1 cellular context compared by ENCODE assay signal in genomic region chr9:83629433-83630104, GRCh38.
TF ChIP-seq lines count a peak whose summit lies in the region.

No MANE protein-coding gene starts in this region.

TF ChIP-seq in HepG2, 621 proteins besides CTCF, POLR2A, EP300 and RAD21 (continued from another document and continues in another):
- no peak for TF ChIP-seq ARNTL (CRISPR knock-in tag; IDR thresholded peaks at IDR 0.05)
- no peak for TF ChIP-seq CREBL2 (CRISPR knock-in tag; IDR thresholded peaks at IDR 0.05; ENCODE audit: borderline replicate concordance)
- no peak for TF ChIP-seq CENPT (CRISPR knock-in tag; IDR thresholded peaks at IDR 0.05; ENCODE audit: low read depth)
- peak; percentile 39; the same call in 1 of the 2 replicates for TF ChIP-seq TFAP4 (IDR thresholded peaks at IDR 0.05; ENCODE audit: borderline replicate concordance, low read depth)
- no peak for TF ChIP-seq RNF219 (CRISPR knock-in tag; IDR thresholded peaks at IDR 0.05)
- TF ChIP-seq ZNF580 (CRISPR knock-in tag; IDR thresholded peaks at IDR 0.05; ENCODE audit: borderline replicate concordance, low read depth), result no peak
- no peak for TF ChIP-seq HMGA1 (CRISPR knock-in tag; conservative IDR thresholded peaks at IDR 0.05)
- TF ChIP-seq NFKB2 (CRISPR knock-in tag; IDR thresholded peaks at IDR 0.05; ENCODE audit: borderline replicate concordance), result no peak
- TF ChIP-seq AKAP8 (CRISPR knock-in tag; IDR thresholded peaks at IDR 0.05), result 0 out of 2 replicates have a peak, but pooled peaks have one; percentile 58
- peak; percentile 98 for TF ChIP-seq ZBTB43 (CRISPR knock-in tag; conservative IDR thresholded peaks at IDR 0.05)
- TF ChIP-seq REST (IDR thresholded peaks at IDR 0.05; ENCODE audit: borderline replicate concordance in 1 of 2, low read depth in 1 of 2, low read length in 2 of 2), result no peak
- no peak for TF ChIP-seq ZNF513 (CRISPR knock-in tag; conservative IDR thresholded peaks at IDR 0.05)
- peak; percentile 55 for TF ChIP-seq MED8 (CRISPR knock-in tag; IDR thresholded peaks at IDR 0.05; ENCODE audit: insufficient replicate concordance)
- TF ChIP-seq GABPB1 (CRISPR knock-in tag; IDR thresholded peaks at IDR 0.05), result no peak; the same call in 1 of the 2 replicates
- peak; percentile 65; the same call in 1 of the 2 replicates for TF ChIP-seq HOXA3 (CRISPR knock-in tag; IDR thresholded peaks at IDR 0.05)
- no peak for TF ChIP-seq ZNF567 (CRISPR knock-in tag; IDR thresholded peaks at IDR 0.05; ENCODE audit: borderline replicate concordance)
- TF ChIP-seq RFXANK (CRISPR knock-in tag; IDR thresholded peaks at IDR 0.05), result no peak
- TF ChIP-seq ZNF30 (CRISPR knock-in tag; IDR thresholded peaks at IDR 0.05), result no peak
- no peak for TF ChIP-seq ZNF782 (CRISPR knock-in tag; IDR thresholded peaks at IDR 0.05; ENCODE audit: borderline replicate concordance)
- peak; percentile 77 for TF ChIP-seq HDAC1 (CRISPR knock-in tag; IDR thresholded peaks at IDR 0.05)
- peak; percentile 24; the same call in 1 of the 2 replicates for TF ChIP-seq ZSCAN5A (CRISPR knock-in tag; IDR thresholded peaks at IDR 0.05; ENCODE audit: borderline replicate concordance)
- no peak for TF ChIP-seq MZF1 (CRISPR knock-in tag; IDR thresholded peaks at IDR 0.05; ENCODE audit: borderline replicate concordance)
- peak; percentile 80 for TF ChIP-seq TEAD3 (CRISPR knock-in tag; optimal IDR thresholded peaks at IDR 0.05; ENCODE audit: borderline replicate concordance)
- TF ChIP-seq TFDP1 (CRISPR knock-in tag; IDR thresholded peaks at IDR 0.05; ENCODE audit: borderline replicate concordance), result no peak
- TF ChIP-seq ZNF569 (CRISPR knock-in tag; IDR thresholded peaks at IDR 0.05; ENCODE audit: borderline replicate concordance), result no peak
- no peak for TF ChIP-seq ZNF275 (CRISPR knock-in tag; IDR thresholded peaks at IDR 0.05; ENCODE audit: borderline replicate concordance)
- TF ChIP-seq NCOA1 (CRISPR knock-in tag; IDR thresholded peaks at IDR 0.05), result 0 out of 2 replicates have a peak, but pooled peaks have one; percentile 71
- no peak for TF ChIP-seq SP2 (CRISPR knock-in tag; IDR thresholded peaks at IDR 0.05)
- 0 out of 2 replicates have a peak, but pooled peaks have one; percentile 31 for TF ChIP-seq MNT (IDR thresholded peaks at IDR 0.05)
- peak; percentile 64; the same call in 1 of the 2 replicates for TF ChIP-seq KDM1A (CRISPR knock-in tag; IDR thresholded peaks at IDR 0.05)
- TF ChIP-seq ZNF775 (CRISPR knock-in tag; IDR thresholded peaks at IDR 0.05; ENCODE audit: borderline replicate concordance), result no peak
- TF ChIP-seq TCF7L2 (IDR thresholded peaks at IDR 0.05; ENCODE audit: low read depth, low read length), result no peak
- no peak for TF ChIP-seq LRRFIP1 (CRISPR knock-in tag; conservative IDR thresholded peaks at IDR 0.05)
- no peak for TF ChIP-seq E2F2 (CRISPR knock-in tag; IDR thresholded peaks at IDR 0.05; ENCODE audit: borderline replicate concordance)
- no peak for TF ChIP-seq ZNF34 (CRISPR knock-in tag; IDR thresholded peaks at IDR 0.05; ENCODE audit: borderline replicate concordance)
- TF ChIP-seq ZNF460 (CRISPR knock-in tag; IDR thresholded peaks at IDR 0.05; ENCODE audit: borderline replicate concordance), result no peak
- TF ChIP-seq ZNF703 (CRISPR knock-in tag; IDR thresholded peaks at IDR 0.05; ENCODE audit: borderline replicate concordance), result no peak
- peak; percentile 75 for TF ChIP-seq FOXA3 (CRISPR knock-in tag; IDR thresholded peaks at IDR 0.05)
